In the genomic region with DNA sequence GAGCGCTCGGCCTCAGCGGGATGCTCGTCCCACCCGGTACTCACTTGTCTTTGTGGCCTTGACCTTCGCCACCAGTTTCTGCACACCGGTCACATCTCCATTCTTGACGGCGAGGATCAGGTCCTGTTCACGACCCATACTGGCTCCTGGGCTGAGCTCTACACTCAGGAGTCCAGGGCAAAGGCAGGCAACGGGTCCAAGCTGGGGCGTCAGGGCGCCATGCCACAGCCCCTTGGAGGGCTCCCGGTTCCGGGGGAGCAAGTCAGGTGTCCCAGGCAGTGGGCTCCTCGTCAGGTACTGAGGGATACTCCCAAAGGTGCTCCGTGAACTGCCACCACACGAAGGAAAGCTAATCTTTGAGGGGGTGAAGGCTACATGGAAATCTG, we compare ENCODE assay signal across 10 cellular contexts. TPM values are rescaled to one million over a fixed set of nuclear protein-coding genes. Genes with fewer than 3 reads are reported as not detected.
DNase-seq lines count a peak whose midpoint lies in the region; ATAC-seq and TF ChIP-seq lines count a peak whose summit lies in the region.
"Had no signal": no experiment of that assay in that cellular context is flagged by ENCODE, and none has a peak within 500 bp of the region (broad histone marks: within the 10 kb centered on the region; RNA-seq: fewer than 3 reads in every experiment).

No MANE protein-coding gene starts in this region.

- intact Hi-C loops in prostate gland (cut with DNase I), result loop anchor here (10.0 kb wide), 2 partner anchors 189 to 231 kb away; no protein-coding TSS in a partner anchor

- H3K4me1 ChIP-seq in BE2C, result no peaks in the 10 kb centered on the region
- H3K4me1 ChIP-seq in prostate gland (replicated peaks), result peaks cover 7% of the 10 kb centered on the region

- H3K27me3 ChIP-seq in BE2C (no peaks in the 10 kb centered on the region), prostate gland (replicated peaks; ENCODE audit: insufficient read depth) (no peaks in the 10 kb centered on the region)

- TF ChIP-seq CTCF in BE2C (IDR thresholded peaks at IDR 0.05; ENCODE audit: low read depth, low read length), result no peak
- no peak for TF ChIP-seq CTCF in fibroblast of the aortic adventitia (IDR thresholded peaks at IDR 0.05; ENCODE audit: insufficient read depth, low read length)
- TF ChIP-seq CTCF in prostate gland (IDR thresholded peaks at IDR 0.05), result no peak

- DNase-seq in BE2C (no peak), SK-N-MC (ENCODE audit: low read depth, low spot score) (no peak), fibroblast of the aortic adventitia (ENCODE audit: low read depth) (no peak), prostate gland (ENCODE audit: low spot score) (no peak)
- DNase-seq in stimulated activated CD4-positive, alpha-beta T cell treated with anti-CD3 and anti-CD28 coated beads, Interleukin-15, amount 100 ng/mL, for 24 hours, result no peak
- no peak for DNase-seq in stimulated activated CD4-positive, alpha-beta T cell treated with anti-CD3 and anti-CD28 coated beads, Interleukin-12 subunit alpha, Interleukin-12 subunit beta, amount 100 ng/mL, for 4 hours
- DNase-seq: COR-L47, NCI-H2081 had no signal

- peak overlapping the region; percentile 82; the same call in 1 of the 2 replicates for H3K4me3 ChIP-seq in BE2C (ENCODE audit: low read depth, low read length)
- H3K4me3 ChIP-seq in SK-N-MC, result peak overlapping the region; percentile 85
- peak overlapping the region; percentile 76 for H3K4me3 ChIP-seq in fibroblast of the aortic adventitia (ENCODE audit: low read depth, low read length)
- peak overlapping the region in 1 of 2 donors; percentile 82 for H3K4me3 ChIP-seq in prostate gland

- H3K36me3 ChIP-seq in BE2C, result no peaks in the 10 kb centered on the region
- no peaks in the 10 kb centered on the region for H3K36me3 ChIP-seq in SK-N-MC (ENCODE audit: insufficient read depth, low read length)
- no peaks in the 10 kb centered on the region for H3K36me3 ChIP-seq in prostate gland

- H3K27ac ChIP-seq in SK-N-MC (no peak overlapping the region), prostate gland (peak overlapping the region; percentile 75 to 79)

- ATAC-seq in GM21423 (IDR thresholded peaks at IDR 0.05; ENCODE audit: unreplicated experiment) (no peak), HG02759 (IDR thresholded peaks at IDR 0.05; ENCODE audit: unreplicated experiment) (no peak)

- 75% methylated on average over 18 of the region's 18 CpGs for WGBS in prostate gland

- no peak for TF ChIP-seq POLR2A in prostate gland (IDR thresholded peaks at IDR 0.05)

- H3K9me3 ChIP-seq in BE2C (no peaks in the 10 kb centered on the region), SK-N-MC (ENCODE audit: low read depth, low read length) (no peaks in the 10 kb centered on the region), prostate gland (no peaks in the 10 kb centered on the region)

- H3K9ac ChIP-seq in SK-N-MC (ENCODE audit: insufficient read length), result no peak overlapping the region

RNA-seq across cellular contexts. Expression of a gene that starts 1.7 kb away (rescaled TPM):
- 28.5 TPM for polyA plus RNA-seq in BE2C (2012; ENCODE audit: insufficient read depth, insufficient read length, low read depth)
- total RNA-seq in fibroblast of the aortic adventitia (ENCODE audit: low replicate concordance), result 5.6 and 8.0 TPM in 2 replicates
- total RNA-seq in prostate gland, result 10 to 100 TPM; 16.0 to 35.8 TPM

RNA-seq across cellular contexts. Expression of a gene that starts 2.7 kb away (rescaled TPM):
- polyA plus RNA-seq in BE2C (2012; ENCODE audit: insufficient read depth, insufficient read length, low read depth), result 71.6 TPM
- 8.0 and 11.4 TPM in 2 replicates for total RNA-seq in fibroblast of the aortic adventitia (ENCODE audit: low replicate concordance)
- 10 to 100 TPM; 45.9 to 56.2 TPM for total RNA-seq in prostate gland

RNA-seq across cellular contexts. Expression of a gene that starts 11.8 kb away (rescaled TPM):
- 2.7 TPM for polyA plus RNA-seq in BE2C (2012; ENCODE audit: insufficient read depth, insufficient read length, low read depth)
- 0.09 TPM in 1 of 2 replicates, not detected in the other for total RNA-seq in fibroblast of the aortic adventitia (ENCODE audit: low replicate concordance)
- total RNA-seq in prostate gland, result 10 to 100 TPM; 43.0 to 65.3 TPM

RNA-seq across cellular contexts. Expression of a gene that starts 57.2 kb away (rescaled TPM):
- polyA plus RNA-seq in BE2C (2012; ENCODE audit: insufficient read depth, insufficient read length, low read depth), result 69.8 TPM
- total RNA-seq in fibroblast of the aortic adventitia (ENCODE audit: low replicate concordance) (29.7 and 80.4 TPM in 2 replicates), prostate gland (100 to 1,000 TPM in 1 of 2 donors, 10 to 100 TPM in 1; 63.5 to 128 TPM)

Comparison
In these comparisons a context has a peak if more than half of its experiments do, and no peak if none do; other contexts are left out.
1. RNA of a gene that starts 11.8 kb away (total RNA-seq): 43.0 to 65.3 TPM in prostate gland; 0.09 TPM in fibroblast of the aortic adventitia; every median in the first group is over 10 times any median in the second.